9 cellular contexts compared by ENCODE assay signal in genomic region chr14:93042968-93043940, GRCh38.
A peak's percentile ranks its signal among the peaks of the same experiment; 100 is the strongest.
DNase-seq lines count a peak whose midpoint lies in the region; ATAC-seq, FAIRE-seq and TF ChIP-seq lines count a peak whose summit lies in the region.
"Had no signal": no experiment of that assay in that cellular context is flagged by ENCODE, and none has a peak within 500 bp of the region (broad histone marks: within the 10 kb centered on the region; RNA-seq: fewer than 3 reads in every experiment).

No MANE protein-coding gene starts in this region.

- 26 to 60% (median 43%) methylated on average over 13 of the region's 13 CpGs for WGBS in small intestine, 3 donors

- H3K4me3 Mint-ChIP-seq in endothelial cell (ENCODE audit: unreplicated experiment), result no peak overlapping the region

- no peaks in the 10 kb centered on the region for H3K36me3 ChIP-seq in small intestine (ENCODE audit: control insufficient read depth in 2 of 2, insufficient read depth in 2 of 2, low read length in 2 of 2)

- H3K27me3 Mint-ChIP-seq in endothelial cell (ENCODE audit: unreplicated experiment), result peaks cover 7% of the 10 kb centered on the region

- no peaks in the 10 kb centered on the region for H3K27me3 ChIP-seq in small intestine (ENCODE audit: control insufficient read depth in 2 of 2, insufficient read depth in 2 of 2, low read length in 2 of 2)

- ATAC-seq in SK-N-SH treated with all-trans-retinoic acid at 6 μM for 48 hours, result peak; percentile 86

- H3K36me3 Mint-ChIP-seq in endothelial cell (ENCODE audit: low read depth, unreplicated experiment), result no peaks in the 10 kb centered on the region

- DNase-seq in GM13976 (ENCODE audit: low spot score), result peak; percentile 61
- peak; percentile 80 for DNase-seq in fibroblast of villous mesenchyme (ENCODE audit: low read depth)
- peak; percentile 99 for DNase-seq in small intestine
- no peak for DNase-seq in DMS79 (lab: John Stamatoyannopoulos, UW)
- no peak for DNase-seq in pons (ENCODE audit: low spot score)
- DNase-seq in endothelial cell (ENCODE audit: low spot score), result no peak
- no peak for DNase-seq in NCI-H1092 (lab: John Stamatoyannopoulos, UW)

- H3K9me3 Mint-ChIP-seq in endothelial cell (ENCODE audit: unreplicated experiment), result no peaks in the 10 kb centered on the region

- peaks cover 32% of the 10 kb centered on the region for H3K4me1 Mint-ChIP-seq in endothelial cell (ENCODE audit: unreplicated experiment)

- TF ChIP-seq CTCF in GM13976 (IDR thresholded peaks at IDR 0.05; ENCODE audit: borderline replicate concordance, control extremely low read depth, extremely low read depth, insufficient read depth, missing control alignments) (no peak), fibroblast of villous mesenchyme (IDR thresholded peaks at IDR 0.05; ENCODE audit: insufficient read depth, low read depth, low read length) (no peak), endothelial cell (IDR thresholded peaks at IDR 0.05; ENCODE audit: unreplicated experiment) (no peak)

- H3K9me3 ChIP-seq in small intestine (ENCODE audit: control insufficient read depth, low read depth), result no peaks in the 10 kb centered on the region

- peak overlapping the region; percentile 96 to 97 for H3K27ac ChIP-seq in small intestine (ENCODE audit: low read depth in 1 of 2, low read length in 1 of 2)
- H3K27ac ChIP-seq: KMS-11 had no signal

- in situ Hi-C loops in GM13976 (cut with MboI; ENCODE audit: low sequenced_read_pairs, unreplicated experiment), result no loop called here

- H3K4me3 ChIP-seq in fibroblast of villous mesenchyme (ENCODE audit: low read depth, low read length) (no peak overlapping the region), small intestine (ENCODE audit: low read depth in 1 of 2, low read length in 2 of 2) (no peak overlapping the region)

- no peak overlapping the region for H3K27ac Mint-ChIP-seq in endothelial cell (ENCODE audit: unreplicated experiment)

- peaks cover 44 to 48% of the 10 kb centered on the region in 2 donors for H3K4me1 ChIP-seq in small intestine (ENCODE audit: control insufficient read depth in 2 of 2, insufficient read depth in 1 of 2, low read depth in 1 of 2, low read length in 1 of 2)

- FAIRE-seq in small intestine (lab: Jason Lieb, UNC), result no peak

TF ChIP-seq in SK-N-SH treated with all-trans-retinoic acid at 6 μM for 48 hours, 23 proteins besides CTCF, POLR2A, EP300 and RAD21:
- no peak for TF ChIP-seq BACH2 (CRISPR knock-in tag; IDR thresholded peaks at IDR 0.05; ENCODE audit: borderline replicate concordance)
- peak; percentile 17; the same call in 1 of the 2 replicates for TF ChIP-seq TCF4 (CRISPR knock-in tag; IDR thresholded peaks at IDR 0.05; ENCODE audit: borderline replicate concordance)
- TF ChIP-seq ISL1 (CRISPR knock-in tag; IDR thresholded peaks at IDR 0.05), result no peak
- TF ChIP-seq ESRRG (CRISPR knock-in tag; IDR thresholded peaks at IDR 0.05), result no peak
- no peak for TF ChIP-seq CSRNP3 (CRISPR knock-in tag; IDR thresholded peaks at IDR 0.05)

Comparison
In these comparisons a context has a peak if more than half of its experiments do, and no peak if none do; other contexts are left out.
1. DNase-seq: peak in GM13976 (single experiment), fibroblast of villous mesenchyme (single experiment) and small intestine (single experiment); none in DMS79 (single experiment), pons (single experiment), endothelial cell (single experiment) and NCI-H1092 (single experiment).